ENCODE assay signal across 28 cellular contexts in genomic region chr10:88923525-88923924, GRCh38. TPM values are rescaled to one million over a fixed set of nuclear protein-coding genes. Genes with fewer than 3 reads are reported as not detected.
DNase-seq lines count a peak whose midpoint lies in the region; ATAC-seq, FAIRE-seq and TF ChIP-seq lines count a peak whose summit lies in the region.
"Had no signal": no experiment of that assay in that cellular context is flagged by ENCODE, and none has a peak within 500 bp of the region (broad histone marks: within the 10 kb centered on the region; RNA-seq: fewer than 3 reads in every experiment).

No MANE protein-coding gene starts in this region.

- no peak overlapping the region for H3K4me3 ChIP-seq in astrocyte (ENCODE audit: insufficient read depth, low read depth, low read length)
- H3K4me3 ChIP-seq in foreskin fibroblast (ENCODE audit: low read depth in 1 of 2, low read length in 2 of 2), result no peak overlapping the region
- no peak overlapping the region for H3K4me3 ChIP-seq in upper lobe of right lung
- H3K4me3 ChIP-seq: adrenal gland; BLaER1 treated with 17β-estradiol and CSF1 and Interleukin-3, amounts not matched to agents 10 nM and 100 nM; GM23338; lower lobe of right lung; prostate gland; sigmoid colon; thoracic aorta; vagina had no signal

- H3K9ac ChIP-seq in astrocyte (ENCODE audit: low read length), result no peak overlapping the region
- H3K9ac ChIP-seq: BLaER1 treated with 17β-estradiol and CSF1 and Interleukin-3, amounts not matched to agents 10 nM and 100 nM had no signal

- H3K27ac ChIP-seq in astrocyte (ENCODE audit: low read depth, low read length) (no peak overlapping the region), upper lobe of right lung (no peak overlapping the region)
- H3K27ac ChIP-seq: adrenal gland; BLaER1 treated with 17β-estradiol and CSF1 and Interleukin-3, amounts not matched to agents 10 nM and 100 nM; lower lobe of right lung; prostate gland; sigmoid colon; thoracic aorta; vagina had no signal

- DNase-seq in NCI-H226, result peak; percentile 38
- peak; percentile 64 for DNase-seq in astrocyte (ENCODE audit: low read depth)
- peak; percentile 44 to 61 for DNase-seq in foreskin fibroblast
- peak; percentile 35 for DNase-seq in renal cortical epithelial cell (ENCODE audit: low read depth)
- no peak for DNase-seq in NCI-H1930 (lab: John Stamatoyannopoulos, UW)
- DNase-seq in activated effector memory CD4-positive, alpha-beta T cell treated with Interleukin-2 at 50 U/mL for 16 hours, result no peak
- DNase-seq in upper lobe of right lung, result no peak
- DNase-seq in NCI-H510A (lab: John Stamatoyannopoulos, UW), result no peak
- DNase-seq: activated CD4-positive, alpha-beta T cell treated with anti-CD3 and anti-CD28 coated beads for 4 hours; activated naive CD4-positive, alpha-beta T cell treated with Interleukin-2 at 50 U/mL for 16 hours; activated T-cell treated with anti-CD3 and anti-CD28 coated beads, Interleukin-2, amount 50 U/mL, for 1 hour; adrenal gland; COR-L47; dermis blood vessel endothelial cell; DMS79; GF-D8; kidney; lower lobe of right lung; NCI-H1105; NCI-H2029; sigmoid colon; stimulated activated CD4-positive, alpha-beta T cell treated with anti-CD3 and anti-CD28 coated beads, Interleukin-15, amount 100 ng/mL, for 24 hours; stimulated activated naive CD4-positive, alpha-beta T cell treated with Interleukin-2 at 50 U/mL for 16 hours had no signal

- H3K79me2 ChIP-seq in astrocyte (ENCODE audit: insufficient read depth, low read length), result no peaks in the 10 kb centered on the region

- H3K4me1 Mint-ChIP-seq in astrocyte (ENCODE audit: low read depth, unreplicated experiment), result peaks cover 7% of the 10 kb centered on the region

- peak; percentile 39 for FAIRE-seq in astrocyte (lab: Jason Lieb, UNC)
- FAIRE-seq: kidney had no signal

- no peaks in the 10 kb centered on the region for H4K20me1 ChIP-seq in astrocyte (ENCODE audit: insufficient read depth, low read length)
- H4K20me1 ChIP-seq: BLaER1 treated with 17β-estradiol and CSF1 and Interleukin-3, amounts not matched to agents 10 nM and 100 nM had no signal

- H3K4me2 ChIP-seq in astrocyte (ENCODE audit: low read length), result no peak overlapping the region
- H3K4me2 ChIP-seq: BLaER1 treated with 17β-estradiol and CSF1 and Interleukin-3, amounts not matched to agents 10 nM and 100 nM; GM23338 had no signal

- H3K9me3 ChIP-seq in astrocyte (ENCODE audit: insufficient read depth, low read depth, low read length) (no peaks in the 10 kb centered on the region), upper lobe of right lung (no peaks in the 10 kb centered on the region)
- H3K9me3 ChIP-seq: adrenal gland, lower lobe of right lung, prostate gland, sigmoid colon, thoracic aorta, vagina had no signal

- H3K27me3 ChIP-seq in astrocyte (ENCODE audit: insufficient read depth, low read length) (no peaks in the 10 kb centered on the region), upper lobe of right lung (no peaks in the 10 kb centered on the region)
- H3K27me3 ChIP-seq: adrenal gland; BLaER1 treated with 17β-estradiol and CSF1 and Interleukin-3, amounts not matched to agents 10 nM and 100 nM; sigmoid colon; vagina had no signal

- H3K36me3 Mint-ChIP-seq in astrocyte (ENCODE audit: low read depth, unreplicated experiment), result no peaks in the 10 kb centered on the region

- H3K27me3 Mint-ChIP-seq in astrocyte (ENCODE audit: low read depth, unreplicated experiment), result no peaks in the 10 kb centered on the region

- no peak for TF ChIP-seq CTCF in astrocyte (IDR thresholded peaks at IDR 0.05; ENCODE audit: insufficient read depth, low read depth, low read length)
- no peak for TF ChIP-seq CTCF in foreskin fibroblast (IDR thresholded peaks at IDR 0.05; ENCODE audit: low read depth, low read length)
- no peak for TF ChIP-seq CTCF in upper lobe of right lung (IDR thresholded peaks at IDR 0.05)

- intact Hi-C loops in upper lobe of right lung (cut with DNase I), result no loop called here

- no peaks in the 10 kb centered on the region for H3K4me1 ChIP-seq in astrocyte (ENCODE audit: insufficient read depth, low read length)
- no peaks in the 10 kb centered on the region for H3K4me1 ChIP-seq in upper lobe of right lung
- H3K4me1 ChIP-seq: BLaER1 treated with 17β-estradiol and CSF1 and Interleukin-3, amounts not matched to agents 10 nM and 100 nM; prostate gland had no signal

- ATAC-seq in upper lobe of right lung, result no peak
- ATAC-seq: GM23338, lower lobe of right lung had no signal

- H2AFZ ChIP-seq in astrocyte (ENCODE audit: low read depth, low read length), result no peak overlapping the region
- H2AFZ ChIP-seq: GM23338 had no signal

- H3K27ac Mint-ChIP-seq in astrocyte (ENCODE audit: unreplicated experiment), result no peak overlapping the region
- H3K27ac Mint-ChIP-seq: GM23338 had no signal

- H3K36me3 ChIP-seq in astrocyte (ENCODE audit: insufficient read depth, low read length) (no peaks in the 10 kb centered on the region), upper lobe of right lung (no peaks in the 10 kb centered on the region)
- H3K36me3 ChIP-seq: lower lobe of right lung, prostate gland, sigmoid colon, thoracic aorta, vagina had no signal

- peaks cover 2% of the 10 kb centered on the region for H3K9me3 Mint-ChIP-seq in astrocyte (ENCODE audit: unreplicated experiment)
- H3K9me3 Mint-ChIP-seq: GM23338 had no signal

- no peak overlapping the region for H3K4me3 Mint-ChIP-seq in astrocyte (ENCODE audit: unreplicated experiment)
- H3K4me3 Mint-ChIP-seq: GM23338 had no signal

RNA-seq across cellular contexts. Expression of gene ACTA2, which starts 29.0 kb away (rescaled TPM):
- total RNA-seq in astrocyte, result 320 and 345 TPM in 2 replicates
- total RNA-seq in renal cortical epithelial cell, result 11.3 and 83.4 TPM in 2 replicates
- total RNA-seq in upper lobe of right lung, result 478 TPM

RNA-seq across cellular contexts. Expression of gene STAMBPL1, which starts 43.5 kb away (rescaled TPM):
- 1.4 and 1.5 TPM in 2 replicates for total RNA-seq in astrocyte
- 4.3 and 4.4 TPM in 2 replicates for total RNA-seq in renal cortical epithelial cell
- total RNA-seq in upper lobe of right lung, result 6.8 TPM

Comparison
In these comparisons a context has a peak if more than half of its experiments do, and no peak if none do; other contexts are left out.
1. DNase-seq: peak in NCI-H226 (single experiment), astrocyte (single experiment), foreskin fibroblast (2 of 2) and renal cortical epithelial cell (single experiment); none in NCI-H1930 (0 of 2), activated effector memory CD4-positive, alpha-beta T cell treated with Interleukin-2 at 50 U/mL for 16 hours (single experiment), upper lobe of right lung (single experiment) and NCI-H510A (single experiment).